Comparison of ENCODE assay signal across 8 cellular contexts in genomic region chr10:130137077-130137448, GRCh38. TPM values are rescaled to one million over a fixed set of nuclear protein-coding genes. Genes with fewer than 3 reads are reported as not detected.
A peak's percentile ranks its signal among the peaks of the same experiment; 100 is the strongest.
DNase-seq lines count a peak whose midpoint lies in the region; ATAC-seq and TF ChIP-seq lines count a peak whose summit lies in the region.

No MANE protein-coding gene starts in this region.

- DNase-seq in BE2C (no peak), HPDE6-E6E7 (ENCODE audit: extremely low spot score) (peak; percentile 8), NCI-H226 (no peak), SK-N-DZ (ENCODE audit: low spot score) (no peak)
- no peak for DNase-seq in activated T-helper 2 cell treated with anti-CD3 and anti-CD28 coated beads, Interferon-gamma antibody, Interleukin-2, Interleukin-4, amounts not matched to agents 10 μg/mL and 5 μg/mL and 100 μg/mL, durations not matched to agents 14 hours and 24 hours and 36 hours (ENCODE audit: low spot score)

- peak overlapping the region; percentile 83 for H3K4me3 ChIP-seq in BE2C (ENCODE audit: low read depth, low read length)
- H3K4me3 ChIP-seq in iPS-20b (ENCODE audit: low read length) = peak overlapping the region; percentile 76
- H3K4me3 ChIP-seq in stomach smooth muscle (ENCODE audit: low read length in 2 of 2) = peak overlapping the region; percentile 89 to 97

- H3K9me3 ChIP-seq in BE2C = no peaks in the 10 kb centered on the region
- no peaks in the 10 kb centered on the region for H3K9me3 ChIP-seq in iPS-20b (ENCODE audit: insufficient read depth, low read depth, low read length)
- no peaks in the 10 kb centered on the region for H3K9me3 ChIP-seq in stomach smooth muscle (ENCODE audit: control insufficient read depth in 2 of 2, low read length in 2 of 2)

- peak overlapping the region; percentile 68; the same call in 1 of the 2 replicates for H3K9ac ChIP-seq in iPS-20b (ENCODE audit: low read depth, low read length)
- H3K9ac ChIP-seq in stomach smooth muscle (ENCODE audit: low read length in 2 of 2) = peak overlapping the region; percentile 80 to 84

- H3K4me1 ChIP-seq in BE2C = no peaks in the 10 kb centered on the region
- no peaks in the 10 kb centered on the region; the same call in 1 of the 2 replicates for H3K4me1 ChIP-seq in iPS-20b (ENCODE audit: insufficient read depth, low read length)
- peaks cover 26% of the 10 kb centered on the region for H3K4me1 ChIP-seq in stomach smooth muscle (ENCODE audit: control insufficient read depth, insufficient read depth, low read length)

- no peak for ATAC-seq in HG03139 (IDR thresholded peaks at IDR 0.05; ENCODE audit: unreplicated experiment)

- H3K36me3 ChIP-seq in BE2C (peaks cover 7% of the 10 kb centered on the region), iPS-20b (ENCODE audit: insufficient read depth, low read depth, low read length) (peaks cover 13% of the 10 kb centered on the region), stomach smooth muscle (ENCODE audit: control insufficient read depth in 2 of 2, insufficient read depth in 2 of 2, low read length in 2 of 2) (peaks cover 0 to 2% of the 10 kb centered on the region in 2 donors)

- H3K27ac ChIP-seq in iPS-20b (ENCODE audit: low read length) = no peak overlapping the region
- no peak overlapping the region for H3K27ac ChIP-seq in stomach smooth muscle (ENCODE audit: low read length)

- H3K4me3 Mint-ChIP-seq in activated T-helper 2 cell treated with anti-CD3 and anti-CD28 coated beads, Interferon-gamma antibody, Interleukin-2, Interleukin-4, amounts not matched to agents 10 μg/mL and 5 μg/mL and 100 μg/mL, durations not matched to agents 14 hours and 24 hours and 36 hours (ENCODE audit: low read depth) = peak overlapping the region; percentile 85

- TF ChIP-seq CTCF in BE2C (IDR thresholded peaks at IDR 0.05; ENCODE audit: low read depth, low read length) = no peak

- H3K27me3 ChIP-seq in BE2C = no peaks in the 10 kb centered on the region
- no peaks in the 10 kb centered on the region for H3K27me3 ChIP-seq in iPS-20b (ENCODE audit: insufficient read depth, low read length)
- no peaks in the 10 kb centered on the region for H3K27me3 ChIP-seq in stomach smooth muscle (ENCODE audit: control insufficient read depth in 1 of 2, insufficient read depth in 2 of 2, low read length in 2 of 2)

- no peaks in the 10 kb centered on the region for H3K27me3 Mint-ChIP-seq in activated T-helper 2 cell treated with anti-CD3 and anti-CD28 coated beads, Interferon-gamma antibody, Interleukin-2, Interleukin-4, amounts not matched to agents 10 μg/mL and 5 μg/mL and 100 μg/mL, durations not matched to agents 14 hours and 24 hours and 36 hours (ENCODE audit: low read depth)

- H3K27ac Mint-ChIP-seq in activated T-helper 2 cell treated with anti-CD3 and anti-CD28 coated beads, Interferon-gamma antibody, Interleukin-2, Interleukin-4, amounts not matched to agents 10 μg/mL and 5 μg/mL and 100 μg/mL, durations not matched to agents 14 hours and 24 hours and 36 hours = peak overlapping the region; percentile 75

- no peaks in the 10 kb centered on the region for H3K9me3 Mint-ChIP-seq in activated T-helper 2 cell treated with anti-CD3 and anti-CD28 coated beads, Interferon-gamma antibody, Interleukin-2, Interleukin-4, amounts not matched to agents 10 μg/mL and 5 μg/mL and 100 μg/mL, durations not matched to agents 14 hours and 24 hours and 36 hours

- intact Hi-C loops in activated T-helper 2 cell treated with anti-CD3 and anti-CD28 coated beads, Interferon-gamma antibody, Interleukin-2, Interleukin-4, amounts not matched to agents 10 μg/mL and 5 μg/mL and 100 μg/mL, durations not matched to agents 14 hours and 24 hours and 36 hours (cut with micrococcal nuclease) = loop anchor here (10.0 kb wide), 1 partner anchor 1102 kb away; no protein-coding TSS in a partner anchor

- H3K36me3 Mint-ChIP-seq in activated T-helper 2 cell treated with anti-CD3 and anti-CD28 coated beads, Interferon-gamma antibody, Interleukin-2, Interleukin-4, amounts not matched to agents 10 μg/mL and 5 μg/mL and 100 μg/mL, durations not matched to agents 14 hours and 24 hours and 36 hours (ENCODE audit: low read depth) = peaks cover 26% of the 10 kb centered on the region

- peaks cover 40% of the 10 kb centered on the region for H3K4me1 Mint-ChIP-seq in activated T-helper 2 cell treated with anti-CD3 and anti-CD28 coated beads, Interferon-gamma antibody, Interleukin-2, Interleukin-4, amounts not matched to agents 10 μg/mL and 5 μg/mL and 100 μg/mL, durations not matched to agents 14 hours and 24 hours and 36 hours (ENCODE audit: low read depth)

RNA-seq across cellular contexts. Expression of gene GLRX3, which starts 0.9 kb away (rescaled TPM):
- polyA plus RNA-seq in BE2C (2012; ENCODE audit: insufficient read depth, insufficient read length, low read depth) = 89.4 TPM
- total RNA-seq in activated T-helper 2 cell treated with anti-CD3 and anti-CD28 coated beads, Interferon-gamma antibody, Interleukin-2, Interleukin-4, amounts not matched to agents 10 μg/mL and 5 μg/mL and 100 μg/mL, durations not matched to agents 14 hours and 24 hours and 36 hours = 138 and 145 TPM in 2 replicates
- 184 and 188 TPM in 2 replicates for polyA plus RNA-seq in SK-N-DZ (2014; cell fraction: cytosol; rRNA removed)
- 98.6 and 112 TPM in 2 replicates for polyA plus RNA-seq in SK-N-DZ (2014; cell fraction: nucleus; rRNA removed)

RNA-seq across cellular contexts. Expression of gene C10orf143, which starts 26.4 kb away (rescaled TPM):
- polyA plus RNA-seq in BE2C (2012; ENCODE audit: insufficient read depth, insufficient read length, low read depth) = 3.0 TPM
- 3.1 and 4.5 TPM in 2 replicates for total RNA-seq in activated T-helper 2 cell treated with anti-CD3 and anti-CD28 coated beads, Interferon-gamma antibody, Interleukin-2, Interleukin-4, amounts not matched to agents 10 μg/mL and 5 μg/mL and 100 μg/mL, durations not matched to agents 14 hours and 24 hours and 36 hours
- polyA plus RNA-seq in SK-N-DZ (2014; cell fraction: cytosol; rRNA removed) = 0.15 and 0.20 TPM in 2 replicates
- polyA plus RNA-seq in SK-N-DZ (2014; cell fraction: nucleus; rRNA removed) = 0.38 TPM in 1 of 2 replicates, not detected in the other
